In genomic region chr11:84828616-84829015, GRCh38 we compare ENCODE assay signal across 8 cellular contexts.
"Had no signal": no experiment of that assay in that cellular context is flagged by ENCODE, and none has a peak within 500 bp of the region (broad histone marks: within the 10 kb centered on the region; RNA-seq: fewer than 3 reads in every experiment).

No MANE protein-coding gene starts in this region.

- H3K27me3 Mint-ChIP-seq: IgD-negative memory B cell had no signal

- ATAC-seq: K562 had no signal

- H3K4me3 ChIP-seq: K562 had no signal

- H3K27ac Mint-ChIP-seq: IgD-negative memory B cell had no signal

- DNase-seq: IMR-90, KBM-7, KG1 had no signal

- H3K36me3 Mint-ChIP-seq: IgD-negative memory B cell had no signal

- H3K9ac ChIP-seq: KMS-11 had no signal

- H3K4me2 ChIP-seq: KMS-11 had no signal

- FAIRE-seq: HTR-8/SVneo, K562 had no signal

- H3K27ac ChIP-seq: HL-60, KMS-11 had no signal

- H3K4me3 Mint-ChIP-seq: IgD-negative memory B cell had no signal
